ENCODE assay signal across 12 cellular contexts in genomic region chr6:116730513-116730912, GRCh38. TPM values are rescaled to one million over a fixed set of nuclear protein-coding genes. Genes with fewer than 3 reads are reported as not detected.
"Had no signal": no experiment of that assay in that cellular context is flagged by ENCODE, and none has a peak within 500 bp of the region (broad histone marks: within the 10 kb centered on the region; RNA-seq: fewer than 3 reads in every experiment).

No MANE protein-coding gene starts in this region.

- H3K9ac ChIP-seq: GM23248 had no signal

- H3K4me2 ChIP-seq: GM23338 had no signal

- H3K9me3 ChIP-seq: HAP-1 had no signal

- FAIRE-seq: H1, H54 had no signal

- H2AFZ ChIP-seq: GM23248, GM23338 had no signal

- H3K4me3 ChIP-seq: GM23248, GM23338, HAP-1 had no signal

- ATAC-seq: GM23338, HCT116 had no signal

- DNase-seq: GM23248, GOT3, H7, H9, HCEC 1CT, HFFc6 had no signal

- H3K4me1 ChIP-seq: HAP-1 had no signal

- H3K27ac ChIP-seq: GM23248 had no signal

RNA-seq across cellular contexts. Expression of gene FAM162B, which starts 35.0 kb away (rescaled TPM):
- total RNA-seq: GM23248, H4 had no signal
- polyA plus RNA-seq: GM23248 had no signal
